ENCODE assay signal across 8 cellular contexts in genomic region chr6:31581511-31582229, GRCh38. TPM values are rescaled to one million over a fixed set of nuclear protein-coding genes. Genes with fewer than 3 reads are reported as not detected.
A peak's percentile ranks its signal among the peaks of the same experiment; 100 is the strongest.
DNase-seq lines count a peak whose midpoint lies in the region; ATAC-seq and TF ChIP-seq lines count a peak whose summit lies in the region.

No MANE protein-coding gene starts in this region.

- H4K20me1 ChIP-seq in Loucy (ENCODE audit: insufficient read depth, low read length, poor library complexity, severe bottlenecking), result no peaks in the 10 kb centered on the region

- peaks cover 10% of the 10 kb centered on the region for H3K79me1 ChIP-seq in mesenchymal stem cell (replicated peaks; ENCODE audit: low read length, poor library complexity, severe bottlenecking)

- H3K79me2 ChIP-seq in Loucy (ENCODE audit: insufficient read depth, low read length), result peaks cover 19% of the 10 kb centered on the region

- peak overlapping the region; percentile 97 for H4K8ac ChIP-seq in mesenchymal stem cell (ENCODE audit: low read length)

- H3K4me3 ChIP-seq in AG09309 (ENCODE audit: control insufficient read depth, low read depth, low read length) (peak overlapping the region; percentile 92), Loucy (ENCODE audit: low read length, poor library complexity, severe bottlenecking) (peak overlapping the region; percentile 99), mesenchymal stem cell (ENCODE audit: insufficient read depth in 1 of 2, low read depth in 1 of 2, low read length in 2 of 2) (peak overlapping the region; percentile 78 to 97), aorta (ENCODE audit: low read length in 2 of 2) (peak overlapping the region; percentile 20 to 32)

- H3K4me3 Mint-ChIP-seq in central memory CD8-positive, alpha-beta T cell, result peak overlapping the region; percentile 91

- no peak overlapping the region for H2BK5ac ChIP-seq in mesenchymal stem cell (ENCODE audit: low read depth, low read length, poor library complexity, severe bottlenecking)

- H3K27ac ChIP-seq in mesenchymal stem cell (ENCODE audit: low read length, poor library complexity, severe bottlenecking) (no peak overlapping the region), aorta (ENCODE audit: low read depth in 1 of 2, low read length in 2 of 2) (no peak overlapping the region)

- H3K27ac Mint-ChIP-seq in central memory CD8-positive, alpha-beta T cell (ENCODE audit: low read depth), result peak overlapping the region; percentile 97

- peaks cover 26% of the 10 kb centered on the region for H3K36me3 Mint-ChIP-seq in central memory CD8-positive, alpha-beta T cell (ENCODE audit: insufficient read depth)

- peak overlapping the region in 1 of 2 experiments; percentile 54 for H2BK12ac ChIP-seq in mesenchymal stem cell (ENCODE audit: low read length in 2 of 2)

- H3K36me3 ChIP-seq in Loucy (ENCODE audit: insufficient read depth, low read length), result no peaks in the 10 kb centered on the region
- no peaks in the 10 kb centered on the region for H3K36me3 ChIP-seq in mesenchymal stem cell (ENCODE audit: control insufficient read depth in 1 of 2, insufficient read depth in 2 of 2, low read depth in 1 of 2, low read length in 2 of 2)
- H3K36me3 ChIP-seq in aorta (ENCODE audit: control insufficient read depth in 1 of 2, insufficient read depth in 2 of 2, low read length in 1 of 2), result no peaks in the 10 kb centered on the region

- no peak overlapping the region for H2BK120ac ChIP-seq in mesenchymal stem cell (ENCODE audit: low read depth, low read length)

- no peak for TF ChIP-seq CTCF in AG09309 (IDR thresholded peaks at IDR 0.05; ENCODE audit: control insufficient read depth, insufficient read depth, low read depth, low read length, missing control alignments)
- TF ChIP-seq CTCF in Loucy (conservative IDR thresholded peaks at IDR 0.05; ENCODE audit: low read length), result no peak
- TF ChIP-seq CTCF in omental fat pad (IDR thresholded peaks at IDR 0.05), result no peak

- H3K9me2 ChIP-seq in Loucy (replicated peaks; ENCODE audit: low read depth, low read length), result no peaks in the 10 kb centered on the region

- no peak overlapping the region for H2BK15ac ChIP-seq in mesenchymal stem cell (ENCODE audit: low read depth, poor library complexity, severe bottlenecking)

- H3K9ac ChIP-seq in Loucy (ENCODE audit: low read depth, low read length, poor library complexity, severe bottlenecking), result peak overlapping the region; percentile 100
- H3K9ac ChIP-seq in mesenchymal stem cell (ENCODE audit: low read length), result peak overlapping the region; percentile 94

- no peaks in the 10 kb centered on the region for H3K9me3 Mint-ChIP-seq in central memory CD8-positive, alpha-beta T cell

- peak overlapping the region; percentile 77 for H2AFZ ChIP-seq in Loucy (ENCODE audit: low read length)
- H2AFZ ChIP-seq in mesenchymal stem cell (ENCODE audit: low read depth, low read length), result peak overlapping the region; percentile 87

- no peaks in the 10 kb centered on the region for H3K27me3 ChIP-seq in Loucy (ENCODE audit: insufficient read depth, low read length, poor library complexity, severe bottlenecking)
- peaks cover 0 to 8% of the 10 kb centered on the region in 2 experiments for H3K27me3 ChIP-seq in mesenchymal stem cell (ENCODE audit: control insufficient read depth in 1 of 2, insufficient read depth in 1 of 2, low read length in 2 of 2)
- H3K27me3 ChIP-seq in aorta (ENCODE audit: control insufficient read depth in 1 of 2, insufficient read depth in 2 of 2, low read length in 1 of 2), result no peaks in the 10 kb centered on the region

- 46% methylated on average over 15 of the region's 15 CpGs for WGBS in mesenchymal stem cell
- WGBS in aorta, 2 donors, result 38 to 39% methylated on average over 15 of the region's 15 CpGs

- no peak for ATAC-seq in central memory CD8-positive, alpha-beta T cell (replicated peaks; ENCODE audit: extremely low read depth, poor library complexity, severe bottlenecking)
- peak; percentile 4 for ATAC-seq in aorta (ENCODE audit: low FRiP score)
- no peak for ATAC-seq in HG03520 (IDR thresholded peaks at IDR 0.05; ENCODE audit: unreplicated experiment)
- ATAC-seq in HG03159 (IDR thresholded peaks at IDR 0.05; ENCODE audit: unreplicated experiment), result no peak
- no peak for ATAC-seq in omental fat pad (ENCODE audit: low FRiP score)

- peak overlapping the region; percentile 92 for H3K4me2 ChIP-seq in Loucy (ENCODE audit: low read depth, low read length, poor library complexity, severe bottlenecking)
- H3K4me2 ChIP-seq in mesenchymal stem cell (ENCODE audit: low read length, poor library complexity, severe bottlenecking), result peak overlapping the region; percentile 64

- H3K9me3 ChIP-seq in Loucy (ENCODE audit: insufficient read depth, low read depth, low read length) (no peaks in the 10 kb centered on the region), mesenchymal stem cell (ENCODE audit: control insufficient read depth, low read length) (no peaks in the 10 kb centered on the region), aorta (ENCODE audit: control insufficient read depth, low read length) (no peaks in the 10 kb centered on the region)

- peak overlapping the region; percentile 85 to 87 for H3K4ac ChIP-seq in mesenchymal stem cell (ENCODE audit: low read depth in 1 of 2, low read length in 2 of 2)

- H3K27me3 Mint-ChIP-seq in central memory CD8-positive, alpha-beta T cell, result no peaks in the 10 kb centered on the region

- H3K4me1 ChIP-seq in Loucy (ENCODE audit: insufficient read depth, low read length, poor library complexity, severe bottlenecking) (peaks cover 60% of the 10 kb centered on the region), mesenchymal stem cell (ENCODE audit: control insufficient read depth, insufficient read depth, low read depth, low read length) (peaks cover 24% of the 10 kb centered on the region), aorta (ENCODE audit: control insufficient read depth in 1 of 2, insufficient read depth in 2 of 2, low read length in 2 of 2) (no peaks in the 10 kb centered on the region)

- peak overlapping the region in 1 of 2 experiments; percentile 87 for H3K23ac ChIP-seq in mesenchymal stem cell (ENCODE audit: low read length in 2 of 2)

- H3F3A ChIP-seq in Loucy (ENCODE audit: low read depth), result no peaks in the 10 kb centered on the region; the same call in 1 of the 2 replicates

- H3K18ac ChIP-seq in mesenchymal stem cell (ENCODE audit: low read depth in 1 of 2, low read length in 2 of 2), result peak overlapping the region in 1 of 2 experiments; percentile 13

- intact Hi-C loops in aorta (cut with DNase I), result loop anchor here (2.0 kb wide), 2 partner anchors 17 to 35 kb away; partner anchors contain the start of genes ATP6V1G2 (in 2 of the 2) and NFKBIL1 (in 2 of the 2)

- H3K14ac ChIP-seq in mesenchymal stem cell (ENCODE audit: low read length in 2 of 2), result peak overlapping the region in 1 of 2 experiments; percentile 95

- H4K91ac ChIP-seq in mesenchymal stem cell (ENCODE audit: low read length), result no peak overlapping the region

- no peak for DNase-seq in AG09309 (ENCODE audit: low read depth)
- DNase-seq in central memory CD8-positive, alpha-beta T cell (ENCODE audit: low spot score in 2 of 2), result no peak
- DNase-seq in mesenchymal stem cell, result no peak
- peak in 1 of 2 donors; percentile 77 for DNase-seq in aorta
- DNase-seq in omental fat pad (ENCODE audit: low spot score), result no peak

- H3K4me1 Mint-ChIP-seq in central memory CD8-positive, alpha-beta T cell, result peaks cover 81% of the 10 kb centered on the region

- peak overlapping the region; percentile 27 for H2AK5ac ChIP-seq in mesenchymal stem cell (ENCODE audit: low read length, severe bottlenecking)

RNA-seq across cellular contexts. Expression of gene LTB, which starts 0.6 kb away (rescaled TPM):
- polyA plus RNA-seq in mesenchymal stem cell (2013, experiment 1 of 2), result 0.35 TPM
- polyA plus RNA-seq in mesenchymal stem cell (2013, experiment 2 of 2), result 0.05 TPM
- total RNA-seq in aorta (1 to 10 TPM; 1.4 to 3.6 TPM), omental fat pad (1 to 10 TPM in 3 of 4 donors, under 1 TPM in 1; 0.72 to 5.5 (median 1.9) TPM)
- polyA plus RNA-seq in aorta, result 1 to 10 TPM in 1 of 2 donors, under 1 TPM in 1; 0.88 to 2.5 TPM

RNA-seq across cellular contexts. Expression of gene LST1, which starts 4.4 kb away (rescaled TPM):
- 0.30 TPM for polyA plus RNA-seq in mesenchymal stem cell (2013, experiment 1 of 2)
- not detected for polyA plus RNA-seq in mesenchymal stem cell (2013, experiment 2 of 2)
- total RNA-seq in aorta (10 to 100 TPM; 21.1 to 24.6 TPM), omental fat pad (10 to 100 TPM; 16.3 to 34.2 (median 19.2) TPM)
- 10 to 100 TPM in 1 of 2 donors, 1 to 10 TPM in 1; 7.9 to 23.4 TPM for polyA plus RNA-seq in aorta

RNA-seq across cellular contexts. Expression of gene TNF, which starts 6.3 kb away (rescaled TPM):
- not detected for polyA plus RNA-seq in mesenchymal stem cell (2013, experiment 1 of 2)
- polyA plus RNA-seq in mesenchymal stem cell (2013, experiment 2 of 2), result 0.03 TPM
- 1 to 10 TPM in 1 of 2 donors, under 1 TPM in 1; 0.66 to 1.9 TPM for total RNA-seq in aorta
- 1 to 10 TPM in 1 of 2 donors, under 1 TPM in 1; 0.23 to 1.3 TPM for polyA plus RNA-seq in aorta
- total RNA-seq in omental fat pad, result 1 to 10 TPM in 1 of 4 donors, under 1 TPM in 2, not detected in 1; 0.65 to 1.5 (median 0.96) TPM

RNA-seq across cellular contexts. Expression of gene LTA, which starts 9.6 kb away (rescaled TPM):
- polyA plus RNA-seq in mesenchymal stem cell (2013, experiment 1 of 2), result 0.06 TPM
- not detected for polyA plus RNA-seq in mesenchymal stem cell (2013, experiment 2 of 2)
- total RNA-seq in aorta (not detected), omental fat pad (not detected)
- polyA plus RNA-seq in aorta, result under 1 TPM in 1 of 2 donors, not detected in 1; 0.18 TPM

RNA-seq across cellular contexts. Expression of gene NCR3, which starts 11.1 kb away (rescaled TPM):
- not detected for polyA plus RNA-seq in mesenchymal stem cell (2013, experiment 1 of 2)
- polyA plus RNA-seq in mesenchymal stem cell (2013, experiment 2 of 2), result not detected
- total RNA-seq in aorta (not detected), omental fat pad (not detected)
- not detected for polyA plus RNA-seq in aorta

Comparison
In these comparisons a context has a peak if more than half of its experiments do, and no peak if none do; other contexts are left out.
1. H3K4me3 ChIP-seq: peak in every context shown above with its lines; median percentile 99 in Loucy; 92 in AG09309; 88 in mesenchymal stem cell; 26 in aorta.